In the genomic region with DNA sequence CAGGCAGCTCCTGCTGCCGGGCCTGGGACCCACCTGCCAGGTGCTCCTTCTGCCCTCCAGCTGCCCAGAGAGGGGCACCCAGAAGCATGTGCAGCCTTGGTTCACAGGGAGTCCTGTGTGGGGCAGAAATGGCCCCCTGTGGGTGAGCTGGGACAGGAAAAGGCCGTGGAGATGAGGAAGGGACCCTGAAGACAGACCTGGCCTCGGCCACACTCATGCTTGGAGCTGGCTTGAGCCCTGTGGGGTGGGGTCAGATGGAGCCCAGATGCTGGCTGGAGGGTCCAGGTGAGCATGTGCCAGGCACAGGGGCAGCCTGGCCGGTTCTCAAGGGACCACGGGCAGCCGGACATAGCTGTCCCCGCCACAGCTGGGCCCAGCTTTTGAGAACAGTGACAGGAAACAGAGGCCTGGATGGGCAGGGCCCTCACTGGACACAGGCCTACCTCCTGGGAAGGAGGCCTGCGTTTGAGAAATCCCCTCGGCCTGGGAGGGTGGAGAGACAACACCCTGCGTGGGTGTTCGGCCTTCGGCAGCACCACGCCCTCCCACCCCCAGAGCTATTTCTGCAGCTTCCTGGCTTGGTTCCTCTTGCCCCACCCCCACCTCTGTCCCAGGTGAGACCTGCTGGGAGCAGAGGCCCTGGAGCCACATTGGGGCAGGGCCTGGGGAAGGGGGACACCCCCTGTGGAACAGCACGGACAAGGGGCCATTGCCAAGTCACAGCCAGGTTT, we compare ENCODE assay signal across 10 cellular contexts.
DNase-seq lines count a peak whose midpoint lies in the region; ATAC-seq and TF ChIP-seq lines count a peak whose summit lies in the region.
"Had no signal": no experiment of that assay in that cellular context is flagged by ENCODE, and none has a peak within 500 bp of the region (broad histone marks: within the 10 kb centered on the region; RNA-seq: fewer than 3 reads in every experiment).

No MANE protein-coding gene starts in this region.

- H3K9me3 ChIP-seq in right atrium auricular region (no peaks in the 10 kb centered on the region), tibial artery (no peaks in the 10 kb centered on the region)

- TF ChIP-seq CTCF in right atrium auricular region (IDR thresholded peaks at IDR 0.05) = no peak
- no peak for TF ChIP-seq CTCF in tibial artery (IDR thresholded peaks at IDR 0.05)

- H3K36me3 ChIP-seq in right atrium auricular region (no peaks in the 10 kb centered on the region), tibial artery (no peaks in the 10 kb centered on the region)

- no peaks in the 10 kb centered on the region for H3K36me3 Mint-ChIP-seq in activated CD4-positive, alpha-beta T cell treated with anti-CD3 and anti-CD28 coated beads for 36 hours (ENCODE audit: low read depth)

- DNase-seq in activated CD4-positive, alpha-beta T cell treated with anti-CD3 and anti-CD28 coated beads for 36 hours = peak; percentile 27
- DNase-seq in activated CD4-positive, alpha-beta T cell treated with anti-CD3 and anti-CD28 coated beads, Interleukin-2, amount 50 U/mL, for 48 hours = no peak
- DNase-seq in SW480 (ENCODE audit: low spot score) (peak; percentile 57), right atrium auricular region (ENCODE audit: low spot score) (no peak), tibial artery (peak; percentile 15 to 62), ecto neural progenitor cell (ENCODE audit: low spot score) (no peak)
- no peak for DNase-seq in stimulated activated CD4-positive, alpha-beta T cell treated with anti-CD3 and anti-CD28 coated beads, Interleukin-15, amount 100 ng/mL, for 24 hours
- DNase-seq: effector CD4-positive, alpha-beta T cell; midbrain had no signal

- no peak overlapping the region for H3K27ac Mint-ChIP-seq in activated CD4-positive, alpha-beta T cell treated with anti-CD3 and anti-CD28 coated beads for 36 hours

- H3K4me1 Mint-ChIP-seq in activated CD4-positive, alpha-beta T cell treated with anti-CD3 and anti-CD28 coated beads for 36 hours = peaks cover 32% of the 10 kb centered on the region

- no peak for ATAC-seq in activated CD4-positive, alpha-beta T cell treated with anti-CD3 and anti-CD28 coated beads for 36 hours
- no peak for ATAC-seq in GM21367 (IDR thresholded peaks at IDR 0.05; ENCODE audit: unreplicated experiment)

- no peaks in the 10 kb centered on the region for H3K27me3 Mint-ChIP-seq in activated CD4-positive, alpha-beta T cell treated with anti-CD3 and anti-CD28 coated beads for 36 hours

- H3K27ac ChIP-seq in right atrium auricular region (peak overlapping the region; percentile 18 to 62), tibial artery (no peak overlapping the region)

- POLR2A ChIA-PET in activated CD4-positive, alpha-beta T cell treated with anti-CD3 and anti-CD28 coated beads for 36 hours (lab: Charles Lee) = no interaction called here

- H3K4me3 Mint-ChIP-seq in activated CD4-positive, alpha-beta T cell treated with anti-CD3 and anti-CD28 coated beads for 36 hours = no peak overlapping the region

- H3K4me1 ChIP-seq in right atrium auricular region (peaks cover 0 to 67% of the 10 kb centered on the region in 2 donors), tibial artery (peaks cover 0 to 42% (median 24%) of the 10 kb centered on the region in 4 donors)

- intact Hi-C loops in activated CD4-positive, alpha-beta T cell treated with anti-CD3 and anti-CD28 coated beads for 36 hours (cut with DNase I, micrococcal nuclease) = no loop called here
- intact Hi-C loops in tibial artery (cut with DNase I; ENCODE audit: low total_unique reads) = loop anchor here (10.0 kb wide), 1 partner anchor 132 kb away; a partner anchor contains a TSS

- no peaks in the 10 kb centered on the region for H3K27me3 ChIP-seq in right atrium auricular region
- H3K27me3 ChIP-seq in tibial artery = no peaks in the 10 kb centered on the region

- H3K4me3 ChIP-seq in right atrium auricular region (no peak overlapping the region), tibial artery (no peak overlapping the region)

- H3K9me3 Mint-ChIP-seq in activated CD4-positive, alpha-beta T cell treated with anti-CD3 and anti-CD28 coated beads for 36 hours (ENCODE audit: low read depth) = no peaks in the 10 kb centered on the region

- CTCF ChIA-PET in activated CD4-positive, alpha-beta T cell treated with anti-CD3 and anti-CD28 coated beads for 36 hours (lab: Charles Lee) = interaction anchor here (0.8 to 1.1 kb wide), 2 partner anchors 146 to 271 kb away, joined by 3 read pairs; no protein-coding TSS in a partner anchor

Comparison
In these comparisons a context has a peak if more than half of its experiments do, and no peak if none do; other contexts are left out.
1. DNase-seq: peak in activated CD4-positive, alpha-beta T cell treated with anti-CD3 and anti-CD28 coated beads for 36 hours (single experiment), SW480 (single experiment) and tibial artery (2 of 2); none in activated CD4-positive, alpha-beta T cell treated with anti-CD3 and anti-CD28 coated beads, Interleukin-2, amount 50 U/mL, for 48 hours (0 of 2), right atrium auricular region (single experiment), stimulated activated CD4-positive, alpha-beta T cell treated with anti-CD3 and anti-CD28 coated beads, Interleukin-15, amount 100 ng/mL, for 24 hours (single experiment) and ecto neural progenitor cell (single experiment).
2. H3K27ac ChIP-seq: peak in right atrium auricular region (2 of 2); none in tibial artery (0 of 2).